ENCODE assay signal across 18 cellular contexts in genomic region chr5:61912559-61912958, GRCh38.
"Had no signal": no experiment of that assay in that cellular context is flagged by ENCODE, and none has a peak within 500 bp of the region (broad histone marks: within the 10 kb centered on the region; RNA-seq: fewer than 3 reads in every experiment).

No MANE protein-coding gene starts in this region.

- H3K27ac ChIP-seq: neural progenitor cell, neutrophil, ovary, pancreas, parathyroid adenoma, prostate gland, psoas muscle, right atrium auricular region, right lobe of liver, sigmoid colon, skin epidermis, spleen had no signal

- H3K4me1 ChIP-seq: neural progenitor cell, parathyroid adenoma, prostate gland, psoas muscle, right atrium auricular region, right lobe of liver, spleen had no signal

- H3K4me3 ChIP-seq: neural progenitor cell, ovary, pancreas, prostate gland, psoas muscle, right atrium auricular region, right lobe of liver, sigmoid colon, skin epidermis, smooth muscle cell, spleen had no signal

- ATAC-seq: naive thymus-derived CD8-positive, alpha-beta T cell; natural killer cell; natural killer cell treated with Interleukin-12 subunit alpha and Interleukin-12 subunit beta and Interleukin-15 and Interleukin-18, amount 100 ng/mL, for 72 hours; pancreas; psoas muscle; right cardiac atrium; right lobe of liver; sciatic nerve had no signal

- H3K36me3 ChIP-seq: neural progenitor cell, neutrophil, ovary, pancreas, prostate gland, right atrium auricular region, right lobe of liver, sigmoid colon, spleen had no signal

- H3K9me3 ChIP-seq: neutrophil, ovary, pancreas, prostate gland, right lobe of liver had no signal
